ENCODE assay signal across 8 cellular contexts in the genomic region with DNA sequence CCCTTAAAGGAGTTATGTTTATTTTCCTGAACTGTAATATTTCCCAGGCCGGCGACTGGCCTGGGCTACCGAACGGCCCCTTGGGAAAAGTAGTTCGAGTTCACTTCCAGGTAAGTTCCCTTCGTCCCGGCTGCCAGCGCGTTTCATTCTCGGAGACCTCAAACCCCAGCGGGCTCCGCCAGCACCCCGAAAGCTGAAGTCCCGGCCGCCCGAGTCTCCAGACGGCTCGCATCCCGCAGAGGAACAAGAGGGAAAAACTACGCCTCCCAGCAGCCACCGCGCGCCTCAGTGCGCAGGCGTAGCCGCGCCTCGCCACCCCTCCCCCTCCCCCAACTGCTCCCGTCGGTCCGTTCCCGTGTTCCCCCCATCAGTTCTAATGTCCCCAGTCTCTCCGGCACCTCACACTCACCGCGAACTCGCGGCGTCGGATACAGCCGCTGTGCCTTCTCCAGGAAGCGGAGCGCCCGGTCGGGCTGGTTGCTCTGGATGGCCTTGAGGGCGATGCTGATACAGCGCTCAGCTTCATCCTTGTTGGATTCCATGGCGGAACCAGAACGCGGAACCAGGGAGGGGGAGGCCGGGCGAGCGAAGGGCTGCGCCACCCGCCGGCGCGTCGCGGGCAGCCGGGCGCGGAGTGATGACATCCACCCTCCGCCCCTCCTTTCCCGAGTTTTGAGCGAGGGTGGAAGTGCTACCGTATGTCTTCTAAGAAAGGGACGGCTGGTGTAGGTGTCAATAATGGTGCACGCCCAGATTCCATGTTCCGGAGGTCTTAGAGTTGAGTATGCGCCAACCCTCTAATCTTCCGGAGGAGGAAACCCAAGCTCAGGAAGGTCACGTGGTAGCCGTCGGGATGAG. TPM values are rescaled to one million over a fixed set of nuclear protein-coding genes. Genes with fewer than 3 reads are reported as not detected.
A peak's percentile ranks its signal among the peaks of the same experiment; 100 is the strongest.
DNase-seq lines count a peak whose midpoint lies in the region; ATAC-seq and TF ChIP-seq lines count a peak whose summit lies in the region.

A gene (minus strand): TSS at position 564 of the 858 bp plus-strand sequence. CDS start 22 bp downstream, at position 542.

- TF ChIP-seq POLR2A in stomach (IDR thresholded peaks at IDR 0.05): peak in 1 of 4 donors; percentile 44

- H3K27ac ChIP-seq in SJSA1 (peak within 1 kb of the TSS; percentile 88), foreskin keratinocyte (peak within 1 kb of the TSS; percentile 96), stomach (peak within 1 kb of the TSS; percentile 95 to 97 (median 96))

- no peaks in the 10 kb centered on the region for H3K27me3 ChIP-seq in SJSA1 (replicated peaks)
- no peaks in the 10 kb centered on the region for H3K27me3 ChIP-seq in foreskin keratinocyte
- no peaks in the 10 kb centered on the region for H3K27me3 ChIP-seq in stomach

- ATAC-seq in foreskin keratinocyte: peak; percentile 82

- CTCF ChIA-PET in HEK293T (lab: Yijun Ruan, JAX): interaction anchor here (1.2 kb wide), 2 partner anchors 10 to 18 kb away, joined by 3 to 6 read pairs; no protein-coding TSS in a partner anchor

- TF ChIP-seq CTCF in foreskin keratinocyte (conservative IDR thresholded peaks at IDR 0.05): no peak
- no peak for TF ChIP-seq CTCF in neural crest cell (conservative IDR thresholded peaks at IDR 0.05)
- no peak for TF ChIP-seq CTCF in stomach (IDR thresholded peaks at IDR 0.05)

- peaks cover 36% of the 10 kb centered on the region for H3K36me3 ChIP-seq in SJSA1
- peaks cover 8 to 35% (median 20%) of the 10 kb centered on the region in 4 donors for H3K36me3 ChIP-seq in stomach

- POLR2A ChIA-PET in HEK293T (lab: Yijun Ruan, JAX): interaction anchor here (1.0 to 1.7 kb wide), 10 partner anchors 10 to 741 kb away, joined by 3 to 11 read pairs (median 4); a partner anchor contains a TSS

- TF ChIP-seq EP300 in stomach (IDR thresholded peaks at IDR 0.05): no peak

- no peaks in the 10 kb centered on the region for H3K36me3 Mint-ChIP-seq in neural crest cell (ENCODE audit: low read depth)

- WGBS in stomach, 5 donors: 0 to 2% (median 0%) methylated on average over 50 to 74 of the region's 74 CpGs

- H3K4me3 ChIP-seq in SJSA1: peak within 1 kb of the TSS; percentile 71
- H3K4me3 ChIP-seq in stomach: peak within 1 kb of the TSS; percentile 83 to 99 (median 92)

- peak within 1 kb of the TSS; percentile 100 for H3K27ac Mint-ChIP-seq in neural crest cell (ENCODE audit: unreplicated experiment)

- H3K4me3 Mint-ChIP-seq in neural crest cell: peak within 1 kb of the TSS; percentile 97

- H3K4me1 Mint-ChIP-seq in neural crest cell: peaks cover 18% of the 10 kb centered on the region

- H3K27me3 Mint-ChIP-seq in neural crest cell (ENCODE audit: low read depth): no peaks in the 10 kb centered on the region

- peak; percentile 86 for DNase-seq in GF-D8 (lab: John Stamatoyannopoulos, UW)
- DNase-seq in HEK293T (ENCODE audit: extremely low spot score): peak; percentile 94
- peak; percentile 92 for DNase-seq in MV-4-11 (lab: John Stamatoyannopoulos, UW)
- peak; percentile 93 to 99 for DNase-seq in SJSA1 (ENCODE audit: low read depth in 1 of 2, low spot score in 2 of 2)
- peak; percentile 79 to 85 (median 82) for DNase-seq in activated naive CD4-positive, alpha-beta T cell (lab: John Stamatoyannopoulos, UW)
- peak; percentile 92 to 96 for DNase-seq in foreskin keratinocyte
- DNase-seq in neural crest cell (ENCODE audit: low read depth, low spot score): peak; percentile 83
- DNase-seq in stomach: peak; percentile 90

- H3K9me3 ChIP-seq in SJSA1 (replicated peaks) (no peaks in the 10 kb centered on the region), stomach (no peaks in the 10 kb centered on the region)

- intact Hi-C loops in stomach (cut with DNase I; ENCODE audit: low total_unique reads): no loop called here

- peaks cover 3% of the 10 kb centered on the region for H3K9me3 Mint-ChIP-seq in neural crest cell

- H3K4me1 ChIP-seq in SJSA1 (replicated peaks): peaks cover 12% of the 10 kb centered on the region
- peaks cover 8% of the 10 kb centered on the region for H3K4me1 ChIP-seq in foreskin keratinocyte
- H3K4me1 ChIP-seq in stomach: peaks cover 12 to 51% (median 35%) of the 10 kb centered on the region in 4 donors

TF ChIP-seq in HEK293T, 16 proteins besides CTCF, POLR2A, EP300 and RAD21:
- TF ChIP-seq FOXA1 (IDR thresholded peaks at IDR 0.05) (no peak), ELF4 (IDR thresholded peaks at IDR 0.05) (peak; percentile 80), CTBP1 (IDR thresholded peaks at IDR 0.05; ENCODE audit: borderline replicate concordance) (peak; percentile 52; the same call in 1 of the 2 replicates)
- TF ChIP-seq, protein P1, sequence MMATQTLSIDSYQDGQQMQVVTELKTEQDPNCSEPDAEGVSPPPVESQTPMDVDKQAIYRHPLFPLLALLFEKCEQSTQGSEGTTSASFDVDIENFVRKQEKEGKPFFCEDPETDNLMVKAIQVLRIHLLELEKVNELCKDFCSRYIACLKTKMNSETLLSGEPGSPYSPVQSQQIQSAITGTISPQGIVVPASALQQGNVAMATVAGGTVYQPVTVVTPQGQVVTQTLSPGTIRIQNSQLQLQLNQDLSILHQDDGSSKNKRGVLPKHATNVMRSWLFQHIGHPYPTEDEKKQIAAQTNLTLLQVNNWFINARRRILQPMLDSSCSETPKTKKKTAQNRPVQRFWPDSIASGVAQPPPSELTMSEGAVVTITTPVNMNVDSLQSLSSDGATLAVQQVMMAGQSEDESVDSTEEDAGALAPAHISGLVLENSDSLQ (IDR thresholded peaks at IDR 0.05): peak; percentile 88
TF ChIP-seq in HEK293T: peak in this region for 3.

RNA-seq across cellular contexts. Expression of the gene that starts here (rescaled TPM):
- 36.1 and 42.3 TPM in 2 replicates for total RNA-seq in SJSA1 (2014; rRNA removed; shearing (Covaris generic))
- total RNA-seq in foreskin keratinocyte: 23.6 and 26.6 TPM in 2 replicates
- polyA plus RNA-seq in foreskin keratinocyte: 18.0 and 19.7 TPM in 2 replicates
- 32.4 and 36.5 TPM in 2 replicates for total RNA-seq in neural crest cell
- total RNA-seq in stomach: 10 to 100 TPM in 4 of 5 donors, 1 to 10 TPM in 1; 2.3 to 43.2 (median 24.9) TPM
- polyA plus RNA-seq in stomach: 10 to 100 TPM; 12.1 to 20.0 (median 16.3) TPM

Comparison
In these comparisons a context has a peak if more than half of its experiments do, and no peak if none do; other contexts are left out.
1. Peak in every context shown above with its lines: DNase-seq, ATAC-seq, H3K4me3 ChIP-seq and H3K27ac ChIP-seq.